In genomic region chr10:81920213-81920829, GRCh38 we compare ENCODE assay signal across 11 cellular contexts. TPM values are rescaled to one million over a fixed set of nuclear protein-coding genes. Genes with fewer than 3 reads are reported as not detected.
A peak's percentile ranks its signal among the peaks of the same experiment; 100 is the strongest.
DNase-seq lines count a peak whose midpoint lies in the region; ATAC-seq, FAIRE-seq and TF ChIP-seq lines count a peak whose summit lies in the region.
"Had no signal": no experiment of that assay in that cellular context is flagged by ENCODE, and none has a peak within 500 bp of the region (broad histone marks: within the 10 kb centered on the region; RNA-seq: fewer than 3 reads in every experiment).

No MANE protein-coding gene starts in this region.

- ATAC-seq in Right ventricle myocardium inferior: no peak

- no peaks in the 10 kb centered on the region for H3K27me3 ChIP-seq in MG63
- H3K27me3 ChIP-seq in uterus: no peaks in the 10 kb centered on the region
- H3K27me3 ChIP-seq: tibial nerve had no signal

- no peaks in the 10 kb centered on the region for H3K36me3 Mint-ChIP-seq in CD14-positive monocyte

- H3K9me3 ChIP-seq in MG63 (no peaks in the 10 kb centered on the region), uterus (no peaks in the 10 kb centered on the region)
- H3K9me3 ChIP-seq: tibial nerve had no signal

- H3K36me3 ChIP-seq in MG63: no peaks in the 10 kb centered on the region
- H3K36me3 ChIP-seq in uterus: no peaks in the 10 kb centered on the region
- H3K36me3 ChIP-seq: tibial nerve had no signal

- H3K4me1 ChIP-seq in uterus: no peaks in the 10 kb centered on the region
- H3K4me1 ChIP-seq: tibial nerve had no signal

- H3K9me3 Mint-ChIP-seq in CD14-positive monocyte: peaks cover 0 to 2% (median 0%) of the 10 kb centered on the region in 7 donors

- FAIRE-seq in GM12892 (lab: Jason Lieb, UNC): no peak

- no peaks in the 10 kb centered on the region for H3K4me1 Mint-ChIP-seq in CD14-positive monocyte
- H3K4me1 Mint-ChIP-seq: activated B cell treated with CpG ODN at 0.5 μM for 24 hours had no signal

- TF ChIP-seq POLR2A in GM12892 (IDR thresholded peaks at IDR 0.05; ENCODE audit: low read depth, low read length) (no peak), uterus (IDR thresholded peaks at IDR 0.05) (no peak)

- no peak overlapping the region for H3K27ac ChIP-seq in substantia nigra (ENCODE audit: low read depth, low read length, poor library complexity, severe bottlenecking)
- no peak overlapping the region for H3K27ac ChIP-seq in uterus
- H3K27ac ChIP-seq: tibial nerve had no signal

- TF ChIP-seq CTCF in CD14-positive monocyte (IDR thresholded peaks at IDR 0.05) (peak; percentile 48), epithelial cell of esophagus (IDR thresholded peaks at IDR 0.05; ENCODE audit: insufficient read depth, low read depth, low read length, missing control alignments) (peak; percentile 12), uterus (IDR thresholded peaks at IDR 0.05) (no peak)

- H3K4me3 Mint-ChIP-seq in CD14-positive monocyte: no peak overlapping the region
- H3K4me3 Mint-ChIP-seq: activated B cell treated with CpG ODN at 0.5 μM for 24 hours had no signal

- DNase-seq in CD14-positive monocyte (ENCODE audit: low spot score): no peak
- peak; percentile 5 for DNase-seq in GM12892 (ENCODE audit: insufficient read length)
- peak; percentile 1 for DNase-seq in MG63
- no peak for DNase-seq in epithelial cell of esophagus (ENCODE audit: low read depth)
- no peak for DNase-seq in substantia nigra (lab: John Stamatoyannopoulos, UW)
- no peak for DNase-seq in dermis blood vessel endothelial cell
- no peak for DNase-seq in uterus
- DNase-seq in Right ventricle myocardium inferior (ENCODE audit: missing footprints): no peak
- DNase-seq: activated B cell treated with CpG ODN at 0.5 μM for 24 hours, cerebellar nuclear complex had no signal

- H3K4me3 ChIP-seq in MG63: no peak overlapping the region
- no peak overlapping the region for H3K4me3 ChIP-seq in epithelial cell of esophagus (ENCODE audit: low read length)
- no peak overlapping the region for H3K4me3 ChIP-seq in uterus
- H3K4me3 ChIP-seq: tibial nerve had no signal

- intact Hi-C loops in CD14-positive monocyte (cut with micrococcal nuclease) (no loop called here), uterus (cut with DNase I; ENCODE audit: low total_unique reads) (no loop called here), Right ventricle myocardium inferior (cut with DNase I) (no loop called here)

- no peak overlapping the region for H3K27ac Mint-ChIP-seq in CD14-positive monocyte
- H3K27ac Mint-ChIP-seq: activated B cell treated with CpG ODN at 0.5 μM for 24 hours had no signal

- no peaks in the 10 kb centered on the region for H3K27me3 Mint-ChIP-seq in CD14-positive monocyte (ENCODE audit: low read depth in 3 of 3)
- H3K27me3 Mint-ChIP-seq: activated B cell treated with CpG ODN at 0.5 μM for 24 hours had no signal

RNA-seq across cellular contexts. Expression of gene NRG3, which starts 45.3 kb away (rescaled TPM):
- not detected for polyA plus RNA-seq in CD14-positive monocyte
- not detected for polyA plus RNA-seq in GM12892 (2012; ENCODE audit: missing spikeins)
- total RNA-seq in MG63 (2014; rRNA removed; shearing (Covaris generic); ENCODE audit: low replicate concordance): not detected in 2 replicates
- total RNA-seq in dermis blood vessel endothelial cell: 3.2 and 7.4 TPM in 2 replicates
- 1 to 10 TPM in 1 of 4 donors, under 1 TPM in 1, not detected in 2; 0.27 to 1.0 TPM for total RNA-seq in uterus
- not detected for total RNA-seq in Right ventricle myocardium inferior
- total RNA-seq: activated B cell treated with CpG ODN at 0.5 μM for 24 hours had no signal

Comparison
In these comparisons a context has a peak if more than half of its experiments do, and no peak if none do; other contexts are left out.
1. DNase-seq: peak in GM12892 (single experiment) and MG63 (single experiment); none in CD14-positive monocyte (single experiment), epithelial cell of esophagus (single experiment), substantia nigra (0 of 49), dermis blood vessel endothelial cell (single experiment), uterus (0 of 2) and Right ventricle myocardium inferior (single experiment).
2. CTCF ChIP-seq: peak in CD14-positive monocyte (single experiment) and epithelial cell of esophagus (single experiment); none in uterus (0 of 4).